Comparison of ENCODE assay signal across 38 cellular contexts in the genomic region with DNA sequence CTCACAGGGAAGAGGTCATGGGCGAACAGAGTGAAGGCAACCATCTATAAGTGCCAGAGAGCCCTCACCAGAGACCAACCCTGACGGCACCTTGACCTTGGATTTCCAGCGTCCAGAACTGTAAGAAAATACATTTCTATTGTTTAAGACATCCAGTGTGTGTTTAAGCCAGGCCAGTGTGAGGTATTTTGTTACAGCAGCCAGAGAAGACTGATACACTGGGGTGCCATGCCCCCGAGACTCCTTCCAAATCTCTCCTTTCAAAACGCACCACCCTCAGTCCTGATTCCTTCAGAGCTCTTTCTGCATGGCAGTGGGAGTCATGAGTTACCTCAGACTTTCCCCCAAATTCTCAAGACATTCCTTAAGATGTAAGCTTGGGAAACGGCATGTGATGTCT. TPM values are rescaled to one million over a fixed set of nuclear protein-coding genes. Genes with fewer than 3 reads are reported as not detected.
"Had no signal": no experiment of that assay in that cellular context is flagged by ENCODE, and none has a peak within 500 bp of the region (broad histone marks: within the 10 kb centered on the region; RNA-seq: fewer than 3 reads in every experiment).

No MANE protein-coding gene starts in this region.

- H3K9ac ChIP-seq: KMS-11 had no signal

- H3K36me3 ChIP-seq: MG63 had no signal

- H3K27me3 ChIP-seq: MG63 had no signal

- H3K27ac ChIP-seq: KMS-11 had no signal

- H3K9me3 ChIP-seq: MG63 had no signal

- H3K4me2 ChIP-seq: KMS-11 had no signal

- DNase-seq: Karpas-422, Kasumi-1, MG63, MM.1S, MV-4-11, NCI-H1048, NCI-H1092, NCI-H1092 treated with DMSO at 0.1 percent for 48 hours, NCI-H1105, NCI-H1105 treated with DMSO at 0.1 percent for 48 hours, NCI-H1417, NCI-H1417 treated with DMSO at 0.1 percent for 48 hours, NCI-H1436, NCI-H1436 treated with DMSO at 0.1 percent for 48 hours, NCI-H146, NCI-H1694, NCI-H1694 treated with DMSO at 0.1 percent for 48 hours, NCI-H187, NCI-H187 treated with DMSO at 0.1 percent for 48 hours, NCI-H1930, NCI-H2029, NCI-H2029 treated with DMSO at 0.1 percent for 48 hours, NCI-H2081, NCI-H2081 treated with DMSO at 0.1 percent for 48 hours, NCI-H2107, NCI-H2171, NCI-H2171 treated with DMSO at 0.1 percent for 48 hours, NCI-H2227 treated with DMSO at 0.1 percent for 48 hours, NCI-H226, NCI-H345, NCI-H446, NCI-H446 treated with DMSO at 0.1 percent for 48 hours, NCI-H510A had no signal

- H3K4me3 ChIP-seq: MG63 had no signal

RNA-seq across cellular contexts. Expression of gene SERPINA4, which starts 17.5 kb away (rescaled TPM):
- total RNA-seq: LHCN-M2, M059J, MCF 10A, NCI-H460 had no signal

RNA-seq across cellular contexts. Expression of gene SERPINA3, which starts 33.5 kb away (rescaled TPM):
- total RNA-seq: NCI-H460 had no signal
